Comparison of ENCODE assay signal across 2 cellular contexts in the genomic region with DNA sequence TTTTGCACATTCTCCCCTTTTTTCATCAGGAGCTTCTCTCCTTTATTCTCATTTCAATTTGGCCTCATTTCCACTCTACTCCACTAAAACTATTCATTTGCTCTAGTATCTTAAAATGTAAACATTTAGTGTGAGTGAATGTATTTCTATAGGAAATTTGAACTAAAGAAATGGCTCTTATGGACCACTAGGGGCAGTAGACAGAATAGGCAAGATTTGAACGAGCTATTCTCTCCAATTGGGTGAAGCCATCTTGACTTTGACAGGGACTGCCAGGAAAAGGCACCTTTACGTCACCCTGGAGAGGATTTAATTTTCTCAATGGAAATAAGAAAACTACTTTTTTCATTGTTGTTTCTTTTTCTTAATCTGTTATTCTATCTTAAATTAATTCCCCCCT.
TF ChIP-seq lines count a peak whose summit lies in the region.

No MANE protein-coding gene starts in this region.

TF ChIP-seq in SK-N-SH, 30 proteins besides CTCF, POLR2A, EP300 and RAD21 (continued from another document):
- TF ChIP-seq, protein P1, sequence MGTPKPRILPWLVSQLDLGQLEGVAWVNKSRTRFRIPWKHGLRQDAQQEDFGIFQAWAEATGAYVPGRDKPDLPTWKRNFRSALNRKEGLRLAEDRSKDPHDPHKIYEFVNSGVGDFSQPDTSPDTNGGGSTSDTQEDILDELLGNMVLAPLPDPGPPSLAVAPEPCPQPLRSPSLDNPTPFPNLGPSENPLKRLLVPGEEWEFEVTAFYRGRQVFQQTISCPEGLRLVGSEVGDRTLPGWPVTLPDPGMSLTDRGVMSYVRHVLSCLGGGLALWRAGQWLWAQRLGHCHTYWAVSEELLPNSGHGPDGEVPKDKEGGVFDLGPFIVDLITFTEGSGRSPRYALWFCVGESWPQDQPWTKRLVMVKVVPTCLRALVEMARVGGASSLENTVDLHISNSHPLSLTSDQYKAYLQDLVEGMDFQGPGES (IDR thresholded peaks at IDR 0.05; ENCODE audit: low read depth, low read length) = no peak
- TF ChIP-seq GABPA (IDR thresholded peaks at IDR 0.05; ENCODE audit: low read depth) = no peak
- TF ChIP-seq, protein P2, sequence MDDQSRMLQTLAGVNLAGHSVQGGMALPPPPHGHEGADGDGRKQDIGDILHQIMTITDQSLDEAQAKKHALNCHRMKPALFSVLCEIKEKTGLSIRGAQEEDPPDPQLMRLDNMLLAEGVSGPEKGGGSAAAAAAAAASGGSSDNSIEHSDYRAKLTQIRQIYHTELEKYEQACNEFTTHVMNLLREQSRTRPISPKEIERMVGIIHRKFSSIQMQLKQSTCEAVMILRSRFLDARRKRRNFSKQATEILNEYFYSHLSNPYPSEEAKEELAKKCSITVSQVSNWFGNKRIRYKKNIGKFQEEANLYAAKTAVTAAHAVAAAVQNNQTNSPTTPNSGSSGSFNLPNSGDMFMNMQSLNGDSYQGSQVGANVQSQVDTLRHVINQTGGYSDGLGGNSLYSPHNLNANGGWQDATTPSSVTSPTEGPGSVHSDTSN (IDR thresholded peaks at IDR 0.05) = no peak
- no peak for TF ChIP-seq FOXJ3 (CRISPR knock-in tag; IDR thresholded peaks at IDR 0.05)

TF ChIP-seq in SK-N-SH treated with all-trans-retinoic acid at 6 μM for 48 hours, 23 proteins besides CTCF, POLR2A, EP300 and RAD21 (continued from another document):
- TF ChIP-seq POU6F1 (CRISPR knock-in tag; IDR thresholded peaks at IDR 0.05; ENCODE audit: borderline replicate concordance, low read depth) (no peak), ZC3H10 (CRISPR knock-in tag; IDR thresholded peaks at IDR 0.05) (no peak), CSDC2 (CRISPR knock-in tag; IDR thresholded peaks at IDR 0.05) (no peak)
- TF ChIP-seq, protein P3, sequence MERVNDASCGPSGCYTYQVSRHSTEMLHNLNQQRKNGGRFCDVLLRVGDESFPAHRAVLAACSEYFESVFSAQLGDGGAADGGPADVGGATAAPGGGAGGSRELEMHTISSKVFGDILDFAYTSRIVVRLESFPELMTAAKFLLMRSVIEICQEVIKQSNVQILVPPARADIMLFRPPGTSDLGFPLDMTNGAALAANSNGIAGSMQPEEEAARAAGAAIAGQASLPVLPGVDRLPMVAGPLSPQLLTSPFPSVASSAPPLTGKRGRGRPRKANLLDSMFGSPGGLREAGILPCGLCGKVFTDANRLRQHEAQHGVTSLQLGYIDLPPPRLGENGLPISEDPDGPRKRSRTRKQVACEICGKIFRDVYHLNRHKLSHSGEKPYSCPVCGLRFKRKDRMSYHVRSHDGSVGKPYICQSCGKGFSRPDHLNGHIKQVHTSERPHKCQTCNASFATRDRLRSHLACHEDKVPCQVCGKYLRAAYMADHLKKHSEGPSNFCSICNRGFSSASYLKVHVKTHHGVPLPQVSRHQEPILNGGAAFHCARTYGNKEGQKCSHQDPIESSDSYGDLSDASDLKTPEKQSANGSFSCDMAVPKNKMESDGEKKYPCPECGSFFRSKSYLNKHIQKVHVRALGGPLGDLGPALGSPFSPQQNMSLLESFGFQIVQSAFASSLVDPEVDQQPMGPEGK (CRISPR knock-in tag; IDR thresholded peaks at IDR 0.05; ENCODE audit: borderline replicate concordance) = no peak
TF ChIP-seq in SK-N-SH treated with all-trans-retinoic acid at 6 μM for 48 hours: peak in this region for 0.
